ENCODE assay signal across 19 cellular contexts in the genomic region with DNA sequence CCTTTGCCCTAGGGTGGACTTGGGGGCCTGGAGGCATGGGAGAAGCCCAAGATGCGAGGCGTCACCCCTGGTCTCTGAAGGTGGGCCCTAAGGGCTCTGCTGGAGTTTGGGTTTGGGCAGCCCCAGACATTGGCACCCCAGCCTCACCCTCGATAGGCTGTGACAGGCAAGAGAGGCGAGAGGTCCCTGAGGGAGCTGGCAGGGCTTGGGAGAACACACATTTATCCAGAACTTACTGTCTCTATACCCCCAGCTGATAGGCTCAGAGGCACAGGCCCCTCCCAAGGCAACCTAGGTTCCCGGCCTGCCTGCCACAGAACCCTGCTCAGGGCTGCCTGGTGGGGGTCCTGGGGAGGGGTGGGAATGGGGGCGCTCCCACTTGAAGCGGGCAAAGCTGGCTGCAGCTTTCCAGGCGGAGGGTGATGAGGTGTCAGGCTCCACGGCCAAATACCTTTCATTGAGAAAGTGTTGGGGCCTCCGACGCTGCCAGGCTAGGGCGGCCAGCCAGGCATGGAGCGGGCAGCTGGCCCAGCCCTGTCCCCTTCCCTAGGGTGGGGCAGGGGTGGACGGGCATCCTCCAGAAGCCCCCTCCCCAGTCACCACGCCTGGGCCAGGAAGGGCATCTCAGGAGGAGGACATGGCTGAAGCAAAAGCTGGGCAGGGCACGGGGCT. TPM values are rescaled to one million over a fixed set of nuclear protein-coding genes. Genes with fewer than 3 reads are reported as not detected.
A peak's percentile ranks its signal among the peaks of the same experiment; 100 is the strongest.
DNase-seq lines count a peak whose midpoint lies in the region; ATAC-seq and TF ChIP-seq lines count a peak whose summit lies in the region.
"Had no signal": no experiment of that assay in that cellular context is flagged by ENCODE, and none has a peak within 500 bp of the region (broad histone marks: within the 10 kb centered on the region; RNA-seq: fewer than 3 reads in every experiment).

No MANE protein-coding gene starts in this region.

- H3K27ac Mint-ChIP-seq in memory B cell: peak overlapping the region; percentile 41
- H3K27ac Mint-ChIP-seq: CD4-positive, alpha-beta memory T cell; HFFc6 had no signal

- DNase-seq in HL-60 (ENCODE audit: low read depth in 1 of 2, low spot score in 1 of 2) (no peak), NT2/D1 (ENCODE audit: low read depth, low spot score) (no peak), left cardiac atrium (no peak), memory B cell (ENCODE audit: low spot score in 2 of 2) (no peak)
- DNase-seq: BE2C, COR-L47, DMS153, DMS79 treated with DMSO at 0.1 percent for 48 hours, EL, HCEC 1CT, HFFc6, IMR-90 had no signal

- peaks cover 39% of the 10 kb centered on the region for H3K36me3 ChIP-seq in NT2/D1 (ENCODE audit: insufficient read depth, insufficient read length, low read length)
- H3K36me3 ChIP-seq: BE2C had no signal

- peaks cover 34% of the 10 kb centered on the region for H3K4me1 ChIP-seq in NT2/D1 (ENCODE audit: insufficient read depth, insufficient read length)
- H3K4me1 ChIP-seq: A549, BE2C had no signal

- H3K4me1 Mint-ChIP-seq in memory B cell: no peaks in the 10 kb centered on the region
- H3K4me1 Mint-ChIP-seq: CD4-positive, alpha-beta memory T cell had no signal

- H3K9me3 Mint-ChIP-seq in memory B cell: no peaks in the 10 kb centered on the region
- H3K9me3 Mint-ChIP-seq: CD4-positive, alpha-beta memory T cell; HFFc6 had no signal

- no peaks in the 10 kb centered on the region for H3K9me3 ChIP-seq in NT2/D1 (ENCODE audit: insufficient read depth, low read length)
- H3K9me3 ChIP-seq: A549, BE2C had no signal

- no peak overlapping the region for H3K4me3 ChIP-seq in HL-60 (replicated peaks; ENCODE audit: insufficient read depth, low read length)
- H3K4me3 ChIP-seq in NT2/D1 (ENCODE audit: insufficient read length, low read depth): no peak overlapping the region
- H3K4me3 ChIP-seq: A549 had no signal

- H3K27me3 Mint-ChIP-seq in memory B cell: peaks cover 15% of the 10 kb centered on the region

- H3K9ac ChIP-seq in NT2/D1 (ENCODE audit: insufficient read length, low read depth): peak overlapping the region; percentile 58

- peak overlapping the region; percentile 72; the same call in 1 of the 2 replicates for H3K27ac ChIP-seq in HL-60 (replicated peaks)
- H3K27ac ChIP-seq: A549, C4-2B had no signal

- peak; percentile 58 to 72 for ATAC-seq in left cardiac atrium
- ATAC-seq in memory B cell (ENCODE audit: low read depth): no peak
- no peak for ATAC-seq in GM18502 (IDR thresholded peaks at IDR 0.05; ENCODE audit: poor library complexity, unreplicated experiment)
- no peak for ATAC-seq in HG02840 (IDR thresholded peaks at IDR 0.05; ENCODE audit: low FRiP score, unreplicated experiment)
- ATAC-seq in HG02588 (IDR thresholded peaks at IDR 0.05; ENCODE audit: unreplicated experiment): no peak
- ATAC-seq: A549 had no signal

- no peaks in the 10 kb centered on the region for H3K27me3 ChIP-seq in HL-60 (ENCODE audit: insufficient read depth, poor library complexity, severe bottlenecking)
- H3K27me3 ChIP-seq in NT2/D1 (ENCODE audit: insufficient read depth, insufficient read length): no peaks in the 10 kb centered on the region
- H3K27me3 ChIP-seq: BE2C had no signal

- TF ChIP-seq CTCF in HL-60 (IDR thresholded peaks at IDR 0.05; ENCODE audit: insufficient read depth, low read length): no peak

- H3K4me3 Mint-ChIP-seq in memory B cell: no peak overlapping the region
- H3K4me3 Mint-ChIP-seq: CD4-positive, alpha-beta memory T cell; HFFc6 had no signal

- intact Hi-C loops in left cardiac atrium (cut with DNase I): no loop called here

- H3K36me3 Mint-ChIP-seq in memory B cell: no peaks in the 10 kb centered on the region
- H3K36me3 Mint-ChIP-seq: CD4-positive, alpha-beta memory T cell had no signal

RNA-seq across cellular contexts. Expression of a gene that starts 9.7 kb away (rescaled TPM):
- total RNA-seq in left cardiac atrium: under 1 TPM; 0.32 to 0.71 TPM
- total RNA-seq: HT-29 had no signal

RNA-seq across cellular contexts. Expression of a gene that starts 19.1 kb away (rescaled TPM):
- 1 to 10 TPM; 2.7 to 2.9 TPM for total RNA-seq in left cardiac atrium

RNA-seq across cellular contexts. Expression of a gene that starts 31.8 kb away (rescaled TPM):
- total RNA-seq in left cardiac atrium: 100 to 1,000 TPM; 850 to 852 TPM

RNA-seq across cellular contexts. Expression of a gene that starts 32.5 kb away (rescaled TPM):
- under 1 TPM; 0.50 to 0.88 TPM for total RNA-seq in left cardiac atrium

Comparison
In these comparisons a context has a peak if more than half of its experiments do, and no peak if none do; other contexts are left out.
1. ATAC-seq: peak in left cardiac atrium (2 of 2); none in memory B cell (single experiment), GM18502 (single experiment), HG02840 (single experiment) and HG02588 (single experiment).